In the genomic region with DNA sequence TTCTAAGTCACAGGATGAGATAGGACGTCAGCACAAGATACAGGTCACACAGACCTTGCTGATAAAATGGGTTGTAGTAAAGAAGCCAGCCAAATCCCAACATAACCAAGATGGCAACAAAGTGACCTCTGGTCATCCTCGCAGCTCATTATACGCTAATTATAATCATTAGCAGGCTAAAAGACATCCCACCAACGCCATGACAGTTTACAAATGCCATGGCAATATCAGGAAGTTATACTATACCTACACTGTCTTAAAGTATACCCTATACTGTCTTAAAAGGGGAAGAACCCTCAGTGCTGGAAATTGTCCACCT, we compare ENCODE assay signal across 18 cellular contexts. TPM values are rescaled to one million over a fixed set of nuclear protein-coding genes. Genes with fewer than 3 reads are reported as not detected.
DNase-seq lines count a peak whose midpoint lies in the region; ATAC-seq and TF ChIP-seq lines count a peak whose summit lies in the region.
"Had no signal": no experiment of that assay in that cellular context is flagged by ENCODE, and none has a peak within 500 bp of the region (broad histone marks: within the 10 kb centered on the region; RNA-seq: fewer than 3 reads in every experiment).

No MANE protein-coding gene starts in this region.

- ATAC-seq in GM21737 (IDR thresholded peaks at IDR 0.05; ENCODE audit: unreplicated experiment) = no peak
- ATAC-seq: CD8-positive, alpha-beta T cell; GM12878; GM23338 had no signal

- H2AFZ ChIP-seq in mammary epithelial cell (ENCODE audit: low read depth, low read length) = no peak overlapping the region

- POLR2A ChIA-PET in MCF 10A (lab: Yijun Ruan, JAX) (interaction anchor here (0.7 to 7.1 kb wide), 16 partner anchors 11 to 560 kb away, joined by 3 to 298 read pairs (median 6); a partner anchor contains a TSS), RWPE1 (lab: Yijun Ruan, JAX; ENCODE audit: low non-redundant PET) (interaction anchor here (0.6 kb wide), 1 partner anchor 124 kb away, joined by 3 read pairs; no protein-coding TSS in a partner anchor)

- no peak overlapping the region for H3K4me3 ChIP-seq in mammary epithelial cell (replicated peaks in 1 of 3; ENCODE audit: insufficient read depth in 1 of 3, low read depth in 2 of 3, low read length in 3 of 3)
- H3K4me3 ChIP-seq in breast epithelium = no peak overlapping the region
- H3K4me3 ChIP-seq: BLaER1, GM12878, GM23338 had no signal

- H3K36me3 Mint-ChIP-seq in MCF 10A (ENCODE audit: insufficient read depth, unreplicated experiment) = peaks cover 4% of the 10 kb centered on the region
- H3K36me3 Mint-ChIP-seq in osteocyte (ENCODE audit: unreplicated experiment) = no peaks in the 10 kb centered on the region
- H3K36me3 Mint-ChIP-seq: CD8-positive, alpha-beta T cell had no signal

- H3K9me3 Mint-ChIP-seq in MCF 10A (ENCODE audit: unreplicated experiment) = no peaks in the 10 kb centered on the region
- no peaks in the 10 kb centered on the region for H3K9me3 Mint-ChIP-seq in osteocyte (ENCODE audit: unreplicated experiment)
- H3K9me3 Mint-ChIP-seq: CD8-positive, alpha-beta T cell had no signal

- in situ Hi-C loops in mammary epithelial cell (cut with MboI; ENCODE audit: low sequenced_read_pairs in 2 of 2) = no loop called here

- CTCF ChIA-PET in MCF 10A (lab: Yijun Ruan, JAX) (interaction anchor here (0.8 to 1.6 kb wide), 5 partner anchors 9 to 116 kb away, joined by 3 to 8 read pairs (median 5); no protein-coding TSS in a partner anchor), mammary epithelial cell (lab: Charles Lee; ENCODE audit: low non-redundant PET) (no interaction called here), RWPE1 (lab: Yijun Ruan, JAX) (no interaction called here)

- WGBS in mammary epithelial cell (ENCODE audit: low coverage, missing lambda C conversion rate) = 92% methylated on average over 4 of the region's 4 CpGs

- no peaks in the 10 kb centered on the region for H3K27me3 Mint-ChIP-seq in MCF 10A (ENCODE audit: insufficient read depth, unreplicated experiment)
- no peaks in the 10 kb centered on the region for H3K27me3 Mint-ChIP-seq in osteocyte (ENCODE audit: unreplicated experiment)

- no peaks in the 10 kb centered on the region for H3K9me3 ChIP-seq in mammary epithelial cell (replicated peaks; ENCODE audit: insufficient read depth, low read length)
- H3K9me3 ChIP-seq in breast epithelium = no peaks in the 10 kb centered on the region
- H3K9me3 ChIP-seq: BLaER1 had no signal

- H3K4me3 Mint-ChIP-seq in MCF 10A (ENCODE audit: unreplicated experiment) (no peak overlapping the region), osteocyte (ENCODE audit: unreplicated experiment) (no peak overlapping the region)
- H3K4me3 Mint-ChIP-seq: CD14-positive monocyte; CD8-positive, alpha-beta T cell; GM23338 had no signal

- H3K36me3 ChIP-seq in mammary epithelial cell (ENCODE audit: insufficient read depth, low read length) (no peaks in the 10 kb centered on the region), breast epithelium (no peaks in the 10 kb centered on the region)
- H3K36me3 ChIP-seq: BLaER1 had no signal

- intact Hi-C loops in MCF 10A (cut with micrococcal nuclease) (loop anchor here (5.0 kb wide), 1 partner anchor 38 kb away; no protein-coding TSS in a partner anchor), mammary epithelial cell (cut with micrococcal nuclease) (loop anchor here (5.0 kb wide), 1 partner anchor 42 kb away; no protein-coding TSS in a partner anchor), breast epithelium (cut with DNase I; ENCODE audit: low total_unique reads) (no loop called here)

- H3K4me2 ChIP-seq in mammary epithelial cell (ENCODE audit: insufficient read depth, low read depth, low read length) = no peak overlapping the region
- H3K4me2 ChIP-seq: BLaER1, GM23338 had no signal

- H3K27ac ChIP-seq in mammary epithelial cell (ENCODE audit: insufficient read depth, low read depth, low read length) (no peak overlapping the region), RWPE1 (peak overlapping the region; percentile 78), breast epithelium (peak overlapping the region; percentile 82 to 83)
- H3K27ac ChIP-seq: 22Rv1, BLaER1, HL-60 had no signal

- TF ChIP-seq POLR2A in breast epithelium (IDR thresholded peaks at IDR 0.05) = no peak

- BruUV-seq in MCF 10A (replicated peaks; lab: Mats Ljungman, UMichigan) (TSS peak; percentile 69), mammary epithelial cell (replicated peaks; lab: Mats Ljungman, UMichigan) (no TSS peak)

- H3K79me2 ChIP-seq in mammary epithelial cell (ENCODE audit: insufficient read depth, low read length) = no peaks in the 10 kb centered on the region

- H3K27ac Mint-ChIP-seq in MCF 10A (ENCODE audit: low read depth, unreplicated experiment) (peak overlapping the region; percentile 85), osteocyte (ENCODE audit: unreplicated experiment) (peak overlapping the region; percentile 69)
- H3K27ac Mint-ChIP-seq: CD8-positive, alpha-beta T cell; GM23338 had no signal

- H3K9ac ChIP-seq in mammary epithelial cell (ENCODE audit: insufficient read depth, low read length) = no peak overlapping the region
- H3K9ac ChIP-seq: BLaER1 had no signal

- dilution Hi-C loops in mammary epithelial cell (cut with HindIII; ENCODE audit: low sequenced_read_pairs) = no loop called here

- peaks cover 22% of the 10 kb centered on the region for H3K4me1 Mint-ChIP-seq in MCF 10A (ENCODE audit: insufficient read depth, unreplicated experiment)
- peaks cover 24% of the 10 kb centered on the region for H3K4me1 Mint-ChIP-seq in osteocyte (ENCODE audit: unreplicated experiment)
- H3K4me1 Mint-ChIP-seq: GM23338 had no signal

- DNase-seq in MCF 10A (ENCODE audit: unreplicated experiment) = no peak
- DNase-seq in mammary epithelial cell = no peak
- no peak for DNase-seq in RWPE1 (ENCODE audit: low spot score)
- DNase-seq in breast epithelium (ENCODE audit: low spot score in 2 of 2) = no peak
- DNase-seq in osteocyte (ENCODE audit: extremely low spot score, unreplicated experiment) = no peak
- no peak for DNase-seq in HT-29 (ENCODE audit: low spot score)
- no peak for DNase-seq in NCI-H2227 (lab: John Stamatoyannopoulos, UW; ENCODE audit: unreplicated experiment)
- DNase-seq: CD8-positive, alpha-beta T cell; DMS79 treated with DMSO at 0.1 percent for 48 hours; HCEC 1CT; IMR-90 had no signal

- H3K27me3 ChIP-seq in mammary epithelial cell (ENCODE audit: insufficient read depth, low read length) (no peaks in the 10 kb centered on the region), breast epithelium (no peaks in the 10 kb centered on the region)
- H3K27me3 ChIP-seq: BLaER1 had no signal

- no peak for TF ChIP-seq CTCF in MCF 10A (IDR thresholded peaks at IDR 0.05; ENCODE audit: unreplicated experiment)
- TF ChIP-seq CTCF in mammary epithelial cell (conservative IDR thresholded peaks at IDR 0.05 in 1 of 2, IDR thresholded peaks at IDR 0.05 in 1 of 2; ENCODE audit: extremely low read depth in 1 of 2, insufficient read depth in 1 of 2, low read depth in 1 of 2, low read length in 2 of 2) = no peak
- TF ChIP-seq CTCF in RWPE1 (conservative IDR thresholded peaks at IDR 0.05; ENCODE audit: low read depth) = no peak
- no peak for TF ChIP-seq CTCF in breast epithelium (IDR thresholded peaks at IDR 0.05)
- TF ChIP-seq CTCF in osteocyte (IDR thresholded peaks at IDR 0.05) = no peak

- H3K4me1 ChIP-seq in mammary epithelial cell (ENCODE audit: insufficient read depth, low read length) (peaks cover 21% of the 10 kb centered on the region), breast epithelium (no peaks in the 10 kb centered on the region)

- no peaks in the 10 kb centered on the region for H4K20me1 ChIP-seq in mammary epithelial cell (ENCODE audit: insufficient read depth, low read length)
- H4K20me1 ChIP-seq: BLaER1 had no signal

RNA-seq across cellular contexts. Expression of a gene that starts 46.7 kb away (rescaled TPM):
- total RNA-seq in MCF 10A (2022) = 8,367 and 15,492 TPM in 2 replicates
- total RNA-seq in mammary epithelial cell = 1,000 to 10,000 TPM; 2,122 to 4,396 TPM
- polyA plus RNA-seq in mammary epithelial cell = 3,424 TPM
- 11,932 TPM for polyA minus RNA-seq in mammary epithelial cell
- 1,000 to 10,000 TPM; 2,151 to 6,439 (median 3,491) TPM for total RNA-seq in breast epithelium
- 2,993 and 3,020 TPM in 2 replicates for total RNA-seq in osteocyte
- total RNA-seq in HT-29 (2014; rRNA removed; shearing (Covaris generic)) = 1,803 and 2,077 TPM in 2 replicates
